Comparison of ENCODE assay signal across 1 cellular context in the genomic region with DNA sequence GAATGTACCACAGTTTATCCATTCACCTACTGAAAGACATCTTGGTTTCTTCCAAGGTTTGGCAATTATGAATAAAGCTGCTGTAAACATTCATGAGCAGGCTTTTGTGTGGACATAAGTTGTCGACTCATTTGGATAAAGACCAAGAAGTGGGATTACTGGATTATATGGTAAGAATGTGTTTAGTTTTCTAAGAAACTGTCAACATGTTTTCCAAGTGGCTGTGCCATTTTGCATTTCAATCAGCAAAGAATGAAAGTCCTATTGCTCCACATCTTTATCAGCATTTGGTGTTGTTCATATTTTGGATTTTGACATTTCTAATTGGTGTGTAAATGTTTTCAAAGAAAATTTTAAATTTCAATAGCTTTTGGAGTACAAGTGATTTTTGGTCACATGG.
TF ChIP-seq lines count a peak whose summit lies in the region.

No MANE protein-coding gene starts in this region.

TF ChIP-seq in IMR-90, 13 proteins besides CTCF, POLR2A, EP300 and RAD21:
- TF ChIP-seq FOS (IDR thresholded peaks at IDR 0.05; ENCODE audit: low read depth, low read length) (no peak), CEBPB (IDR thresholded peaks at IDR 0.05; ENCODE audit: low read depth, low read length) (no peak), BHLHE40 (IDR thresholded peaks at IDR 0.05; ENCODE audit: low read depth, low read length) (no peak), RFX5 (IDR thresholded peaks at IDR 0.05; ENCODE audit: low read depth, low read length) (no peak), MAFK (IDR thresholded peaks at IDR 0.05; ENCODE audit: low read depth, low read length) (no peak)
- TF ChIP-seq, protein P1, sequence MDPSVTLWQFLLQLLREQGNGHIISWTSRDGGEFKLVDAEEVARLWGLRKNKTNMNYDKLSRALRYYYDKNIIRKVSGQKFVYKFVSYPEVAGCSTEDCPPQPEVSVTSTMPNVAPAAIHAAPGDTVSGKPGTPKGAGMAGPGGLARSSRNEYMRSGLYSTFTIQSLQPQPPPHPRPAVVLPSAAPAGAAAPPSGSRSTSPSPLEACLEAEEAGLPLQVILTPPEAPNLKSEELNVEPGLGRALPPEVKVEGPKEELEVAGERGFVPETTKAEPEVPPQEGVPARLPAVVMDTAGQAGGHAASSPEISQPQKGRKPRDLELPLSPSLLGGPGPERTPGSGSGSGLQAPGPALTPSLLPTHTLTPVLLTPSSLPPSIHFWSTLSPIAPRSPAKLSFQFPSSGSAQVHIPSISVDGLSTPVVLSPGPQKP (IDR thresholded peaks at IDR 0.05; ENCODE audit: borderline replicate concordance, low read depth, low read length) = no peak
